Comparison of ENCODE assay signal across 1 cellular context in genomic region chr1:52056110-52056936, GRCh38.
TF ChIP-seq lines count a peak whose summit lies in the region.

Gene BTF3L4, plus strand, starts transcription at chr1:52056295. Its CDS starts 3,553 bp downstream, at chr1:52059848.

TF ChIP-seq in GM23338, 12 proteins besides CTCF, POLR2A, EP300 and RAD21:
- no peak for TF ChIP-seq EZH2phosphoT487 (IDR thresholded peaks at IDR 0.05; ENCODE audit: unreplicated experiment)
- TF ChIP-seq ETS1 (IDR thresholded peaks at IDR 0.05) = peak; percentile 42; the same call in 1 of the 2 replicates
- TF ChIP-seq STAT1 (IDR thresholded peaks at IDR 0.05; ENCODE audit: unreplicated experiment) = no peak
- TF ChIP-seq EZH2 (IDR thresholded peaks at IDR 0.05; ENCODE audit: low read depth, unreplicated experiment) = no peak
- no peak for TF ChIP-seq ZNF462 (CRISPR knock-in tag; IDR thresholded peaks at IDR 0.05)
- no peak for TF ChIP-seq ZNF331 (CRISPR knock-in tag; IDR thresholded peaks at IDR 0.05; ENCODE audit: low read depth)
- TF ChIP-seq REST (IDR thresholded peaks at IDR 0.05; ENCODE audit: unreplicated experiment) = no peak
- TF ChIP-seq POLR2AphosphoS5 (IDR thresholded peaks at IDR 0.05; ENCODE audit: low read depth) = peak; percentile 91
- no peak for TF ChIP-seq CREB1 (CRISPR knock-in tag; IDR thresholded peaks at IDR 0.05; ENCODE audit: low read depth)
- TF ChIP-seq JUNB (IDR thresholded peaks at IDR 0.05; ENCODE audit: unreplicated experiment) = no peak
- no peak for TF ChIP-seq ZNF114 (CRISPR knock-in tag; IDR thresholded peaks at IDR 0.05)
- TF ChIP-seq NANOG (IDR thresholded peaks at IDR 0.05; ENCODE audit: borderline replicate concordance) = no peak
